ENCODE assay signal across 10 cellular contexts in the genomic region with DNA sequence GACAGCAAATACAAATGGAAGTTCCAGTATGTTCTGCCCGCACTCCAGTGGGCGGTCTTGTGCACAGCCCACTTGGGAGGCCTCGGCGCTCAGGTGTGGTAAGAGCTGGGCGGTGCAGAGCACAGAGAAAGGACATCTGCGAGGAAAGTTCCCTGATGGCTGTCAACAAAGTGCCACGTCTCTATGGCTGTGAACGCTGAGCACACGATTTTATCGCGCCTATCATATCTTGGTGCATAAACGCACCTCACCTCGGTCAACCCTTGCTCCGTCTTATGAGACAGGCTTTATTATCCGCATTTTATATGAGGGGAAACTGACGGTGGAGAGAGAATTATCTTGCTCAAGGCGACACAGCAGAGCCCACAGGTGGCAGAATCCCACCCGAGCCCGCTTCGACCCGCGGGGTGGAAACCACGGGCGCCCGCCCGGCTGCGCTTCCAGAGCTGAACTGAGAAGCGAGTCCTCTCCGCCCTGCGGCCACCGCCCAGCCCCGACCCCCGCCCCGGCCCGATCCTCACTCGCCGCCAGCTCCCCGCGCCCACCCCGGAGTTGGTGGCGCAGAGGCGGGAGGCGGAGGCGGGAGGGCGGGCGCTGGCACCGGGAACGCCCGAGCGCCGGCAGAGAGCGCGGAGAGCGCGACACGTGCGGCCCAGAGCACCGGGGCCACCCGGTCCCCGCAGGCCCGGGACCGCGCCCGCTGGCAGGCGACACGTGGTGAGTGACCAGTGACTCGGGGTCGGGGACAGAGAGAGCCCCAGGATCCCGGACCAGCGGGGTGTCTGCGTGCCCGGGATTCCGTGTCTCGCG. TPM values are rescaled to one million over a fixed set of nuclear protein-coding genes. Genes with fewer than 3 reads are reported as not detected.
DNase-seq lines count a peak whose midpoint lies in the region; ATAC-seq, FAIRE-seq and TF ChIP-seq lines count a peak whose summit lies in the region.
"Had no signal": no experiment of that assay in that cellular context is flagged by ENCODE, and none has a peak within 500 bp of the region (broad histone marks: within the 10 kb centered on the region; RNA-seq: fewer than 3 reads in every experiment).

A gene with protein sequence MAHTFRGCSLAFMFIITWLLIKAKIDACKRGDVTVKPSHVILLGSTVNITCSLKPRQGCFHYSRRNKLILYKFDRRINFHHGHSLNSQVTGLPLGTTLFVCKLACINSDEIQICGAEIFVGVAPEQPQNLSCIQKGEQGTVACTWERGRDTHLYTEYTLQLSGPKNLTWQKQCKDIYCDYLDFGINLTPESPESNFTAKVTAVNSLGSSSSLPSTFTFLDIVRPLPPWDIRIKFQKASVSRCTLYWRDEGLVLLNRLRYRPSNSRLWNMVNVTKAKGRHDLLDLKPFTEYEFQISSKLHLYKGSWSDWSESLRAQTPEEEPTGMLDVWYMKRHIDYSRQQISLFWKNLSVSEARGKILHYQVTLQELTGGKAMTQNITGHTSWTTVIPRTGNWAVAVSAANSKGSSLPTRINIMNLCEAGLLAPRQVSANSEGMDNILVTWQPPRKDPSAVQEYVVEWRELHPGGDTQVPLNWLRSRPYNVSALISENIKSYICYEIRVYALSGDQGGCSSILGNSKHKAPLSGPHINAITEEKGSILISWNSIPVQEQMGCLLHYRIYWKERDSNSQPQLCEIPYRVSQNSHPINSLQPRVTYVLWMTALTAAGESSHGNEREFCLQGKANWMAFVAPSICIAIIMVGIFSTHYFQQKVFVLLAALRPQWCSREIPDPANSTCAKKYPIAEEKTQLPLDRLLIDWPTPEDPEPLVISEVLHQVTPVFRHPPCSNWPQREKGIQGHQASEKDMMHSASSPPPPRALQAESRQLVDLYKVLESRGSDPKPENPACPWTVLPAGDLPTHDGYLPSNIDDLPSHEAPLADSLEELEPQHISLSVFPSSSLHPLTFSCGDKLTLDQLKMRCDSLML (plus strand): TSS at position 623 of the 810 bp plus-strand sequence. CDS start 12,496 bp downstream, outside the sequence.

- H3K9ac ChIP-seq in H1 (replicated peaks in 1 of 4; ENCODE audit: extremely low read depth in 1 of 4, low read depth in 3 of 4, low read length in 3 of 4), result peak within 1 kb of the TSS in 2 of 4 experiments; percentile 23 to 58; a peak in 4 of 7 replicates
- H3K9ac ChIP-seq in neural cell (ENCODE audit: low read length), result no peak within 1 kb of the TSS

- TF ChIP-seq EP300 in H1 (IDR thresholded peaks at IDR 0.05; ENCODE audit: borderline replicate concordance in 1 of 2, low read depth in 2 of 2, low read length in 2 of 2) (no peak), neural cell (conservative IDR thresholded peaks at IDR 0.05; ENCODE audit: poor library complexity, severe bottlenecking) (no peak), transverse colon (IDR thresholded peaks at IDR 0.05; ENCODE audit: low read depth) (no peak)

- peak within 1 kb of the TSS; percentile 38 for H2BK120ac ChIP-seq in H1 (replicated peaks; ENCODE audit: low read depth, low read length)

- H3K27ac Mint-ChIP-seq in activated CD4-positive, alpha-beta T cell treated with anti-CD3 and anti-CD28 coated beads, Interleukin-2, amount 10 ng/mL, durations not matched to agents 7 days and 5 days, result peak within 1 kb of the TSS; percentile 99

- no peak within 1 kb of the TSS for H4K91ac ChIP-seq in H1 (replicated peaks; ENCODE audit: insufficient read length, low read length)

- H4K20me1 ChIP-seq in H1 (replicated peaks in 1 of 2; ENCODE audit: control insufficient read depth in 1 of 2, insufficient read depth in 2 of 2, low read length in 2 of 2) (no peaks in the 10 kb centered on the region), neural cell (ENCODE audit: insufficient read depth) (no peaks in the 10 kb centered on the region)

- 5% methylated on average over 43 of the region's 75 CpGs; no CpG with 5 or more reads in 1 of the 2 experiments for WGBS in H1 (ENCODE audit: extremely low coverage in 1 of 2, insufficient coverage in 1 of 2, insufficient read length in 1 of 2, insufficient replicate concordance in 2 of 2, low coverage in 1 of 2, low lambda C conversion rate in 2 of 2, missing lambda C conversion rate in 1 of 2), 2 experiments
- WGBS in transverse colon (ENCODE audit: low coverage in 1 of 2), 2 donors, result 10% methylated on average over 36 of the region's 75 CpGs; no CpG with 5 or more reads in 1 of the 2 donors

- peak within 1 kb of the TSS; percentile 96; the same call in 1 of the 2 replicates for H2AFZ ChIP-seq in H1 (ENCODE audit: low read length)
- H2AFZ ChIP-seq in neural cell (ENCODE audit: low read depth, low read length), result no peak within 1 kb of the TSS

- no peaks in the 10 kb centered on the region for H3K36me3 ChIP-seq in H1 (ENCODE audit: control insufficient read depth in 2 of 4, insufficient read depth in 4 of 4, low read length in 3 of 4)
- H3K36me3 ChIP-seq in neural cell (ENCODE audit: insufficient read depth, low read length), result no peaks in the 10 kb centered on the region
- no peaks in the 10 kb centered on the region for H3K36me3 ChIP-seq in transverse colon
- H3K36me3 ChIP-seq: neutrophil had no signal

- peak within 1 kb of the TSS; percentile 83 to 92 for H3K4me2 ChIP-seq in H1 (ENCODE audit: insufficient read depth in 1 of 2, low read depth in 2 of 2, low read length in 2 of 2)
- peak within 1 kb of the TSS; percentile 28 for H3K4me2 ChIP-seq in neural cell (ENCODE audit: low read length)

- H3K4me1 ChIP-seq in H1 (replicated peaks in 1 of 4; ENCODE audit: control insufficient read depth in 3 of 4, insufficient read depth in 4 of 4, low read length in 3 of 4), result peaks cover 0 to 2% (median 0%) of the 10 kb centered on the region in 4 experiments; a peak in 1 of 7 replicates
- peaks cover 0 to 13% (median 10%) of the 10 kb centered on the region in 4 donors for H3K4me1 ChIP-seq in transverse colon

- H3K23me2 ChIP-seq in H1 (ENCODE audit: low read depth, low read length), result peaks cover 3% of the 10 kb centered on the region

- CTCF ChIA-PET in activated CD4-positive, alpha-beta T cell treated with anti-CD3 and anti-CD28 coated beads, Interleukin-2, amount 10 ng/mL, durations not matched to agents 7 days and 5 days (lab: Charles Lee), result interaction anchor here (0.9 to 1.4 kb wide), 3 partner anchors 11 to 29 kb away, joined by 3 to 6 read pairs (median 3); no protein-coding TSS in a partner anchor
- CTCF ChIA-PET in H1 (lab: Charles Lee; ENCODE audit: partially characterized antibody), result interaction anchor here (0.8 kb wide), 1 partner anchor 11 kb away, joined by 4 read pairs; no protein-coding TSS in a partner anchor

- intact Hi-C loops in transverse colon (cut with DNase I; ENCODE audit: low total_unique reads), result no loop called here

- H3K79me2 ChIP-seq in H1 (ENCODE audit: control insufficient read depth in 1 of 2, insufficient read depth in 2 of 2, low read length in 2 of 2), result no peaks in the 10 kb centered on the region
- no peaks in the 10 kb centered on the region for H3K79me2 ChIP-seq in neural cell (replicated peaks; ENCODE audit: insufficient read depth, low read length)

- no peak within 1 kb of the TSS; the same call in none of the 2 replicates for H3K18ac ChIP-seq in H1 (ENCODE audit: extremely low read depth, low read length)

- H3K14ac ChIP-seq in H1 (ENCODE audit: insufficient read length), result peak within 1 kb of the TSS; percentile 42

- peak within 1 kb of the TSS; percentile 34; the same call in 1 of the 2 replicates for H2BK12ac ChIP-seq in H1 (ENCODE audit: low read depth, low read length)

- no peak within 1 kb of the TSS for H3K4ac ChIP-seq in H1 (replicated peaks; ENCODE audit: insufficient read length, low read depth, low read length)

- H3K27me3 ChIP-seq in H1 (replicated peaks in 1 of 4; ENCODE audit: control insufficient read depth in 3 of 4, extremely low read depth in 1 of 4, insufficient read depth in 3 of 4, low read length in 3 of 4) (peaks cover 1 to 23% (median 18%) of the 10 kb centered on the region in 4 experiments), neural cell (ENCODE audit: insufficient read depth, low read depth, low read length) (peaks cover 25% of the 10 kb centered on the region), transverse colon (peaks cover 35% of the 10 kb centered on the region)

- peaks cover 74% of the 10 kb centered on the region for H3K4me1 Mint-ChIP-seq in activated CD4-positive, alpha-beta T cell treated with anti-CD3 and anti-CD28 coated beads, Interleukin-2, amount 10 ng/mL, durations not matched to agents 7 days and 5 days

- TF ChIP-seq RAD21 in H1 (IDR thresholded peaks at IDR 0.05 in 1 of 2, conservative IDR thresholded peaks at IDR 0.05 in 1 of 2; ENCODE audit: low read depth in 2 of 2, low read length in 2 of 2) (no peak), neural cell (conservative IDR thresholded peaks at IDR 0.05) (no peak)

- no peak within 1 kb of the TSS for H4K5ac ChIP-seq in H1 (ENCODE audit: insufficient read length, low read depth, low read length)

- H2BK20ac ChIP-seq in H1 (ENCODE audit: low read length), result no peak within 1 kb of the TSS

- in situ Hi-C loops in transverse colon (cut with MboI; ENCODE audit: low pct_ligation_motif_present in 1 of 4, low pct_unique_long_range_greater_than_20kb in 1 of 4, low sequenced_read_pairs in 3 of 4), result no loop called here

- peaks cover 2% of the 10 kb centered on the region for H3K9me3 Mint-ChIP-seq in activated CD4-positive, alpha-beta T cell treated with anti-CD3 and anti-CD28 coated beads, Interleukin-2, amount 10 ng/mL, durations not matched to agents 7 days and 5 days

- H3K4me3 Mint-ChIP-seq in activated CD4-positive, alpha-beta T cell treated with anti-CD3 and anti-CD28 coated beads, Interleukin-2, amount 10 ng/mL, durations not matched to agents 7 days and 5 days, result peak within 1 kb of the TSS; percentile 97

- H3F3A ChIP-seq in neural cell (ENCODE audit: insufficient read depth, low read length, poor library complexity, severe bottlenecking), result no peaks in the 10 kb centered on the region

- TF ChIP-seq CTCF in H1 (IDR thresholded peaks at IDR 0.05; ENCODE audit: control extremely low read depth in 1 of 3, insufficient read depth in 1 of 3, low read depth in 1 of 3, low read length in 3 of 3) (no peak), neural cell (IDR thresholded peaks at IDR 0.05; ENCODE audit: poor library complexity, severe bottlenecking) (no peak), transverse colon (IDR thresholded peaks at IDR 0.05) (no peak)

- H2BK15ac ChIP-seq in H1 (ENCODE audit: low read length), result no peak within 1 kb of the TSS

- POLR2A ChIA-PET in activated CD4-positive, alpha-beta T cell treated with anti-CD3 and anti-CD28 coated beads, Interleukin-2, amount 10 ng/mL, durations not matched to agents 7 days and 5 days (lab: Charles Lee), result interaction anchor here (0.7 to 0.9 kb wide), 2 partner anchors 26 to 33 kb away, joined by 3 to 5 read pairs; no protein-coding TSS in a partner anchor
- POLR2A ChIA-PET in H1 (lab: Charles Lee; ENCODE audit: partially characterized antibody), result interaction anchor here (0.9 to 1.5 kb wide), 3 partner anchors 9 to 377 kb away, joined by 3 read pairs; no protein-coding TSS in a partner anchor

- TF ChIP-seq POLR2A in H1 (IDR thresholded peaks at IDR 0.05; ENCODE audit: control extremely low read depth in 1 of 2, low read depth in 2 of 2, low read length in 2 of 2) (no peak), transverse colon (IDR thresholded peaks at IDR 0.05) (no peak)

- H3K9me2 ChIP-seq in neural cell (ENCODE audit: insufficient read depth, low read length), result no peaks in the 10 kb centered on the region

- DNase-seq in HPDE6-E6E7 (ENCODE audit: extremely low spot score) (peak; percentile 26), H1 (ENCODE audit: low read depth in 1 of 2, low spot score in 2 of 2) (peak in 1 of 2 experiments; percentile 61), transverse colon (peak; percentile 20), RCC 7860 (ENCODE audit: low spot score) (no peak), NOMO-1 treated with DMSO at 0.1 percent for 48 hours (lab: John Stamatoyannopoulos, UW; ENCODE audit: unreplicated experiment) (no peak)
- peak; percentile 67 for DNase-seq in activated CD4-positive, alpha-beta T cell treated with anti-CD3 and anti-CD28 coated beads, Interleukin-2, amount 10 ng/mL, durations not matched to agents 7 days and 5 days

- no peak within 1 kb of the TSS for H2AK5ac ChIP-seq in H1 (ENCODE audit: low read depth, low read length)

- peak within 1 kb of the TSS; percentile 2 for H4K8ac ChIP-seq in H1 (ENCODE audit: extremely low read depth, insufficient read depth, low read length)

- H3K36me3 Mint-ChIP-seq in activated CD4-positive, alpha-beta T cell treated with anti-CD3 and anti-CD28 coated beads, Interleukin-2, amount 10 ng/mL, durations not matched to agents 7 days and 5 days (ENCODE audit: low read depth), result peaks cover 16% of the 10 kb centered on the region

- no peak within 1 kb of the TSS for H2BK5ac ChIP-seq in H1 (ENCODE audit: low read depth, low read length)

- peak within 1 kb of the TSS; percentile 87 for H3K23ac ChIP-seq in H1 (ENCODE audit: insufficient read length)

- ATAC-seq in GM18909 (IDR thresholded peaks at IDR 0.05; ENCODE audit: poor library complexity, unreplicated experiment), result peak; percentile 64

- H3K9me3 ChIP-seq in H1 (ENCODE audit: insufficient read depth in 2 of 2, low read depth in 1 of 2, low read length in 1 of 2), result no peaks in the 10 kb centered on the region
- no peaks in the 10 kb centered on the region for H3K9me3 ChIP-seq in neural cell (ENCODE audit: low read length)
- H3K9me3 ChIP-seq in transverse colon, result no peaks in the 10 kb centered on the region
- H3K9me3 ChIP-seq: neutrophil had no signal

- no peaks in the 10 kb centered on the region for H3K79me1 ChIP-seq in H1 (ENCODE audit: low read depth, low read length)

- H3K4me3 ChIP-seq in H1 (ENCODE audit: extremely low read depth in 1 of 4, insufficient read depth in 2 of 4, low read depth in 3 of 4, low read length in 4 of 4) (peak within 1 kb of the TSS; percentile 44 to 64 (median 56)), neural cell (ENCODE audit: low read length) (peak within 1 kb of the TSS; percentile 67), transverse colon (peak within 1 kb of the TSS in 3 of 4 donors; percentile 34 to 54 (median 44))

- FAIRE-seq in H1 (lab: Jason Lieb, UNC), result no peak
- FAIRE-seq in RCC 7860 (lab: Jason Lieb, UNC), result no peak

- H3K27ac ChIP-seq in H1 (ENCODE audit: low read depth, low read length) (no peak within 1 kb of the TSS), neural cell (ENCODE audit: low read length) (no peak within 1 kb of the TSS), transverse colon (peak within 1 kb of the TSS in 1 of 4 donors; percentile 16)
- H3K27ac ChIP-seq: neutrophil had no signal

- no peaks in the 10 kb centered on the region for H3K27me3 Mint-ChIP-seq in activated CD4-positive, alpha-beta T cell treated with anti-CD3 and anti-CD28 coated beads, Interleukin-2, amount 10 ng/mL, durations not matched to agents 7 days and 5 days

- H3K56ac ChIP-seq in H1 (replicated peaks; ENCODE audit: insufficient read length, low read depth, low read length), result no peak within 1 kb of the TSS

RNA-seq across cellular contexts. Expression of the gene that starts here (rescaled TPM):
- total RNA-seq in activated CD4-positive, alpha-beta T cell treated with anti-CD3 and anti-CD28 coated beads, Interleukin-2, amount 10 ng/mL, durations not matched to agents 7 days and 5 days, result 10 to 100 TPM; 29.3 to 31.8 TPM
- 0.88 and 1.4 TPM in 2 replicates for total RNA-seq in H1 (2021; fragmentation: NEBNext Ultra II Directional; extraction: Animal tissue kit (Norgen Biotek cat#: 25700))
- 0.71 and 1.4 TPM in 2 replicates for polyA plus RNA-seq in H1 (2011; rRNA removed)
- 1.1 TPM for polyA plus RNA-seq in H1 (2011; cell fraction: cytosol; rRNA removed)
- polyA plus RNA-seq in H1 (2011; cell fraction: nucleus; rRNA removed), result 1.1 TPM
- 0.79 to 2.2 TPM (median 1.3 TPM) in 4 replicates for polyA plus RNA-seq in H1 (2012, experiment 1 of 2)
- 0.28 TPM for polyA plus RNA-seq in H1 (2012, experiment 2 of 2)
- 0.91 TPM for polyA plus RNA-seq in H1 (2013, experiment 1 of 2)
- polyA plus RNA-seq in H1 (2013, experiment 2 of 2), result 0.96 TPM
- 2.5 and 4.8 TPM in 2 replicates for polyA minus RNA-seq in H1 (2011; rRNA and poly(A)+ RNA removed)
- 0.88 TPM for polyA minus RNA-seq in H1 (2011; cell fraction: cytosol; rRNA and poly(A)+ RNA removed)
- polyA minus RNA-seq in H1 (2011; cell fraction: nucleus; rRNA and poly(A)+ RNA removed), result 4.0 TPM
- polyA plus RNA-seq in neural cell, result not detected in 2 replicates
- polyA minus RNA-seq in neural cell, result not detected in 2 replicates
- total RNA-seq in transverse colon, result 1 to 10 TPM in 2 of 4 donors, not detected in 2; 1.2 to 3.3 TPM
- total RNA-seq: LHCN-M2 had no signal

Comparison
In these comparisons a context has a peak if more than half of its experiments do, and no peak if none do; other contexts are left out.
1. RNA of the gene that starts here (total RNA-seq): 29.3 to 31.8 TPM in activated CD4-positive, alpha-beta T cell treated with anti-CD3 and anti-CD28 coated beads, Interleukin-2, amount 10 ng/mL, durations not matched to agents 7 days and 5 days; 0.88 to 1.4 TPM in H1 and 1.2 to 3.3 TPM in transverse colon; every median in the first group is over 4 times any median in the second.
2. DNase-seq: peak in HPDE6-E6E7 (single experiment), activated CD4-positive, alpha-beta T cell treated with anti-CD3 and anti-CD28 coated beads, Interleukin-2, amount 10 ng/mL, durations not matched to agents 7 days and 5 days (single experiment) and transverse colon (single experiment); none in RCC 7860 (single experiment) and NOMO-1 treated with DMSO at 0.1 percent for 48 hours (single experiment).
3. Peak in every context shown above with its lines, with median percentiles within 50 percentile points of each other: H3K4me3 ChIP-seq.